1 cellular context compared by ENCODE assay signal in genomic region chr6:30732237-30732943, GRCh38.
TF ChIP-seq lines count a peak whose summit lies in the region.

No MANE protein-coding gene starts in this region.

TF ChIP-seq in HepG2, 621 proteins besides CTCF, POLR2A, EP300 and RAD21:
- TF ChIP-seq HOXA5 (CRISPR knock-in tag; IDR thresholded peaks at IDR 0.05) (no peak), PLRG1 (conservative IDR thresholded peaks at IDR 0.05) (no peak), ZNF205 (CRISPR knock-in tag; IDR thresholded peaks at IDR 0.05) (no peak), GPBP1L1 (CRISPR knock-in tag; IDR thresholded peaks at IDR 0.05) (no peak), RFX1 (IDR thresholded peaks at IDR 0.05) (no peak), ZNF235 (CRISPR knock-in tag; IDR thresholded peaks at IDR 0.05; ENCODE audit: borderline replicate concordance) (no peak), ATF3 (CRISPR knock-in tag; IDR thresholded peaks at IDR 0.05) (no peak), SATB2 (CRISPR knock-in tag; IDR thresholded peaks at IDR 0.05) (no peak), CREM (IDR thresholded peaks at IDR 0.05) (no peak), CREM (CRISPR knock-in tag; IDR thresholded peaks at IDR 0.05) (no peak), ZNF720 (CRISPR knock-in tag; IDR thresholded peaks at IDR 0.05) (no peak), ELK4 (CRISPR knock-in tag; IDR thresholded peaks at IDR 0.05; ENCODE audit: borderline replicate concordance) (no peak), ZNF788 (CRISPR knock-in tag; IDR thresholded peaks at IDR 0.05; ENCODE audit: borderline replicate concordance) (no peak), HDAC2 (CRISPR knock-in tag; IDR thresholded peaks at IDR 0.05) (no peak), E2F5 (CRISPR knock-in tag; conservative IDR thresholded peaks at IDR 0.05) (no peak), PTBP1 (IDR thresholded peaks at IDR 0.05; ENCODE audit: low read depth, low read length, poor library complexity, severe bottlenecking) (no peak), ZSCAN22 (CRISPR knock-in tag; IDR thresholded peaks at IDR 0.05) (no peak), ZNF674 (CRISPR knock-in tag; IDR thresholded peaks at IDR 0.05; ENCODE audit: low read depth) (no peak), PHF5A (CRISPR knock-in tag; IDR thresholded peaks at IDR 0.05; ENCODE audit: low read depth, unreplicated experiment) (no peak), ZNF562 (CRISPR knock-in tag; IDR thresholded peaks at IDR 0.05; ENCODE audit: borderline replicate concordance) (no peak), ZBTB38 (CRISPR knock-in tag; IDR thresholded peaks at IDR 0.05) (no peak)
